In genomic region chr1:15068152-15068551, GRCh38 we compare ENCODE assay signal across 27 cellular contexts.
"Had no signal": no experiment of that assay in that cellular context is flagged by ENCODE, and none has a peak within 500 bp of the region (broad histone marks: within the 10 kb centered on the region; RNA-seq: fewer than 3 reads in every experiment).

No MANE protein-coding gene starts in this region.

- H3K36me3 ChIP-seq: MG63 had no signal

- H3K9me3 ChIP-seq: adrenal gland, MG63, SJSA1 had no signal

- H3K4me1 ChIP-seq: adrenal gland, SJSA1 had no signal

- H3K4me3 ChIP-seq: adrenal gland, MG63, SJSA1 had no signal

- H3K27me3 ChIP-seq: adrenal gland, MG63, SJSA1 had no signal

- DNase-seq: activated CD4-positive, alpha-beta T cell treated with anti-CD3 and anti-CD28 coated beads for 48 hours; activated CD4-positive, alpha-beta T cell treated with anti-CD3 and anti-CD28 coated beads, Interleukin-2, amount 50 U/mL, for 4 hours; activated CD4-positive, CD25-positive, alpha-beta regulatory T cell treated with anti-CD3 and anti-CD28 coated beads, Interleukin-2, amount 50 U/mL, for 72 hours; activated CD8-positive, alpha-beta memory T cell treated with anti-CD3 and anti-CD28 coated beads, Interleukin-2, amount 50 U/mL, for 48 hours; activated CD8-positive, alpha-beta T cell treated with anti-CD3 and anti-CD28 coated beads, Interleukin-2, amount 10 ng/mL, durations not matched to agents 7 days and 5 days; activated naive CD4-positive, alpha-beta T cell treated with anti-CD3 and anti-CD28 coated beads, Interleukin-2, amount 50 U/mL, for 16 hours; activated naive CD8-positive, alpha-beta T cell treated with anti-CD3 and anti-CD28 coated beads, Interleukin-2, amount 10 ng/mL, durations not matched to agents 7 days and 5 days; activated T-cell treated with anti-CD3 and anti-CD28 coated beads, Interleukin-2, amount 50 U/mL, for 1 hour; adrenal gland; aorta; MG63; MV-4-11; NCI-H1092 treated with DMSO at 0.1 percent for 48 hours; NCI-H1417 treated with DMSO at 0.1 percent for 48 hours; NCI-H1694; NCI-H2029; NCI-H2107; NCI-H345; NCI-H510A; NCI-H526 treated with DMSO at 0.1 percent for 48 hours; NCI-H82; SHP77 had no signal

- H3K27ac ChIP-seq: RWPE1, SJSA1 had no signal

- ATAC-seq: activated CD8-positive, alpha-beta T cell treated with anti-CD3 and anti-CD28 coated beads, Interleukin-2, amount 10 ng/mL, durations not matched to agents 7 days and 5 days; Panc1; SK-N-SH treated with all-trans-retinoic acid at 6 μM for 48 hours; WTC11 had no signal
